16 cellular contexts compared by ENCODE assay signal in genomic region chr9:111952559-111952958, GRCh38. TPM values are rescaled to one million over a fixed set of nuclear protein-coding genes. Genes with fewer than 3 reads are reported as not detected.
DNase-seq lines count a peak whose midpoint lies in the region; ATAC-seq and TF ChIP-seq lines count a peak whose summit lies in the region.
"Had no signal": no experiment of that assay in that cellular context is flagged by ENCODE, and none has a peak within 500 bp of the region (broad histone marks: within the 10 kb centered on the region; RNA-seq: fewer than 3 reads in every experiment).

No MANE protein-coding gene starts in this region.

- no peaks in the 10 kb centered on the region for H3K27me3 ChIP-seq in BJ (ENCODE audit: control insufficient read depth, insufficient read depth, low read length)
- no peaks in the 10 kb centered on the region for H3K27me3 ChIP-seq in endodermal cell (ENCODE audit: control insufficient read depth, insufficient read depth, low read length, poor library complexity, severe bottlenecking)
- no peaks in the 10 kb centered on the region for H3K27me3 ChIP-seq in CD4-positive, alpha-beta T cell (ENCODE audit: control insufficient read depth, insufficient read depth, low read length)
- H3K27me3 ChIP-seq: BLaER1 treated with 17β-estradiol and CSF1 and Interleukin-3, amounts not matched to agents 10 nM and 100 nM; dorsolateral prefrontal cortex had no signal

- CTCF ChIA-PET in BJ (lab: Yijun Ruan, JAX), result interaction anchor here (0.6 to 1.1 kb wide), 3 partner anchors 19 to 419 kb away, joined by 3 read pairs; no protein-coding TSS in a partner anchor
- CTCF ChIA-PET in CD4-positive, alpha-beta T cell (lab: Charles Lee), result no interaction called here

- ATAC-seq in CD4-positive, alpha-beta T cell (ENCODE audit: poor library complexity), result no peak
- ATAC-seq in GM18517 (IDR thresholded peaks at IDR 0.05; ENCODE audit: unreplicated experiment), result no peak
- ATAC-seq: activated CD8-positive, alpha-beta T cell treated with anti-CD3 and anti-CD28 coated beads, Interleukin-2, amount 10 ng/mL, durations not matched to agents 7 days and 5 days; activated T-helper 17 cell treated with anti-CD3 and anti-CD28 coated beads, Interleukin-2, amount 50 U/mL, for 72 hours had no signal

- H3K4me3 Mint-ChIP-seq in endodermal cell, result no peak overlapping the region
- no peak overlapping the region for H3K4me3 Mint-ChIP-seq in CD4-positive, alpha-beta T cell
- H3K4me3 Mint-ChIP-seq: activated CD8-positive, alpha-beta T cell treated with anti-CD3 and anti-CD28 coated beads, Interleukin-2, amount 10 ng/mL, durations not matched to agents 7 days and 5 days; activated T-helper 17 cell treated with anti-CD3 and anti-CD28 coated beads, Interleukin-2, amount 50 U/mL, for 72 hours; mesothelial cell of epicardium had no signal

- H3K4me1 Mint-ChIP-seq in endodermal cell, result peaks cover 12% of the 10 kb centered on the region
- H3K4me1 Mint-ChIP-seq in CD4-positive, alpha-beta T cell (ENCODE audit: low read depth), result peaks cover 11% of the 10 kb centered on the region

- POLR2A ChIA-PET in BJ (lab: Charles Lee), result interaction anchor here (0.7 kb wide), 1 partner anchor 39 kb away, joined by 7 read pairs; no protein-coding TSS in a partner anchor
- POLR2A ChIA-PET in CD4-positive, alpha-beta T cell (lab: Charles Lee), result no interaction called here

- no peaks in the 10 kb centered on the region for H3K36me3 Mint-ChIP-seq in endodermal cell (ENCODE audit: low read depth)
- H3K36me3 Mint-ChIP-seq in CD4-positive, alpha-beta T cell (ENCODE audit: low read depth), result no peaks in the 10 kb centered on the region
- H3K36me3 Mint-ChIP-seq: mesothelial cell of epicardium had no signal

- WGBS in endodermal cell (ENCODE audit: insufficient coverage in 1 of 2, insufficient read length in 1 of 2), 2 experiments, result 84 to 97% methylated on average over 3 of the region's 3 CpGs

- H3K27ac Mint-ChIP-seq in endodermal cell, result no peak overlapping the region
- no peak overlapping the region for H3K27ac Mint-ChIP-seq in CD4-positive, alpha-beta T cell
- H3K27ac Mint-ChIP-seq: activated CD8-positive, alpha-beta T cell treated with anti-CD3 and anti-CD28 coated beads, Interleukin-2, amount 10 ng/mL, durations not matched to agents 7 days and 5 days; activated T-helper 17 cell treated with anti-CD3 and anti-CD28 coated beads, Interleukin-2, amount 50 U/mL, for 72 hours; mesothelial cell of epicardium had no signal

- DNase-seq in BJ (ENCODE audit: low read depth) (peak; percentile 65), NCI-H226 (peak; percentile 91), cardiac fibroblast (ENCODE audit: low read depth in 2 of 2) (peak; percentile 79 to 95), kidney tubule cell (ENCODE audit: low spot score) (peak; percentile 99), SW480 (ENCODE audit: low spot score) (no peak), endodermal cell (no peak)
- no peak for DNase-seq in CD4-positive, alpha-beta T cell
- DNase-seq: activated CD8-positive, alpha-beta T cell treated with anti-CD3 and anti-CD28 coated beads, Interleukin-2, amount 10 ng/mL, durations not matched to agents 7 days and 5 days; anterior cingulate cortex; DMS79; dorsolateral prefrontal cortex; stimulated activated CD4-positive, alpha-beta T cell treated with anti-CD3 and anti-CD28 coated beads, Interleukin-15, amount 100 ng/mL, for 24 hours had no signal

- no peaks in the 10 kb centered on the region for H3K9me3 ChIP-seq in endodermal cell (ENCODE audit: control insufficient read depth, low read length)
- no peaks in the 10 kb centered on the region for H3K9me3 ChIP-seq in CD4-positive, alpha-beta T cell (ENCODE audit: control insufficient read depth, low read length)
- H3K9me3 ChIP-seq: BLaER1 treated with 17β-estradiol and CSF1 and Interleukin-3, amounts not matched to agents 10 nM and 100 nM had no signal

- TF ChIP-seq CTCF in BJ (IDR thresholded peaks at IDR 0.05; ENCODE audit: insufficient read depth, low read depth, low read length), result no peak
- no peak for TF ChIP-seq CTCF in cardiac fibroblast (IDR thresholded peaks at IDR 0.05; ENCODE audit: low read depth, low read length)
- no peak for TF ChIP-seq CTCF in endodermal cell (conservative IDR thresholded peaks at IDR 0.05)
- TF ChIP-seq CTCF in CD4-positive, alpha-beta T cell (IDR thresholded peaks at IDR 0.05), result no peak

- H3K4me3 ChIP-seq in BJ (ENCODE audit: low read depth, low read length) (no peak overlapping the region), cardiac fibroblast (replicated peaks in 1 of 2; ENCODE audit: low read depth in 2 of 2, low read length in 2 of 2) (no peak overlapping the region), endodermal cell (ENCODE audit: low read length) (no peak overlapping the region)
- H3K4me3 ChIP-seq: BLaER1 treated with 17β-estradiol and CSF1 and Interleukin-3, amounts not matched to agents 10 nM and 100 nM; dorsolateral prefrontal cortex had no signal

- H3K4me1 ChIP-seq in endodermal cell (ENCODE audit: control insufficient read depth, insufficient read depth, low read length), result no peaks in the 10 kb centered on the region

- H3K9me3 Mint-ChIP-seq in endodermal cell, result no peaks in the 10 kb centered on the region
- no peaks in the 10 kb centered on the region for H3K9me3 Mint-ChIP-seq in CD4-positive, alpha-beta T cell
- H3K9me3 Mint-ChIP-seq: activated T-helper 17 cell treated with anti-CD3 and anti-CD28 coated beads, Interleukin-2, amount 50 U/mL, for 72 hours; mesothelial cell of epicardium had no signal

- H3K36me3 ChIP-seq in BJ (ENCODE audit: control insufficient read depth, insufficient read depth, low read length), result no peaks in the 10 kb centered on the region
- H3K36me3 ChIP-seq in endodermal cell (ENCODE audit: control insufficient read depth, insufficient read depth, low read length), result no peaks in the 10 kb centered on the region
- H3K36me3 ChIP-seq: BLaER1 treated with 17β-estradiol and CSF1 and Interleukin-3, amounts not matched to agents 10 nM and 100 nM had no signal

- intact Hi-C loops in CD4-positive, alpha-beta T cell (cut with DNase I, micrococcal nuclease), result no loop called here

- no peak overlapping the region for H3K9ac ChIP-seq in endodermal cell (ENCODE audit: extremely low read depth, low read length, poor library complexity, severe bottlenecking)
- H3K9ac ChIP-seq: BLaER1 treated with 17β-estradiol and CSF1 and Interleukin-3, amounts not matched to agents 10 nM and 100 nM had no signal

- H3K27me3 Mint-ChIP-seq in endodermal cell (ENCODE audit: insufficient read depth), result peaks cover 17% of the 10 kb centered on the region
- no peaks in the 10 kb centered on the region for H3K27me3 Mint-ChIP-seq in CD4-positive, alpha-beta T cell
- H3K27me3 Mint-ChIP-seq: activated T-helper 17 cell treated with anti-CD3 and anti-CD28 coated beads, Interleukin-2, amount 50 U/mL, for 72 hours had no signal

- H3K27ac ChIP-seq in endodermal cell (ENCODE audit: low read depth, low read length), result no peak overlapping the region
- H3K27ac ChIP-seq in CD4-positive, alpha-beta T cell (ENCODE audit: low read depth, low read length), result no peak overlapping the region
- H3K27ac ChIP-seq: dorsolateral prefrontal cortex had no signal

RNA-seq across cellular contexts. Expression of gene UGCG, which starts 55.9 kb away (rescaled TPM):
- 34.3 and 79.4 TPM in 2 replicates for polyA plus RNA-seq in BJ (2011; rRNA removed)
- 47.3 and 63.8 TPM in 2 replicates for polyA minus RNA-seq in BJ (2011; rRNA and poly(A)+ RNA removed)
- total RNA-seq in endodermal cell, result 10 to 100 TPM; 20.0 to 22.4 TPM
- 20.5 TPM for polyA plus RNA-seq in endodermal cell (2013, experiment 1 of 2)
- polyA plus RNA-seq in endodermal cell (2013, experiment 2 of 2), result 19.2 TPM
- total RNA-seq in CD4-positive, alpha-beta T cell, result 10 to 100 TPM; 42.1 to 44.0 TPM

Comparison
In these comparisons a context has a peak if more than half of its experiments do, and no peak if none do; other contexts are left out.
1. DNase-seq: peak in BJ (single experiment), NCI-H226 (single experiment), cardiac fibroblast (2 of 2) and kidney tubule cell (single experiment); none in SW480 (single experiment), endodermal cell (single experiment) and CD4-positive, alpha-beta T cell (0 of 10).